ENCODE assay signal across 9 cellular contexts in the genomic region with DNA sequence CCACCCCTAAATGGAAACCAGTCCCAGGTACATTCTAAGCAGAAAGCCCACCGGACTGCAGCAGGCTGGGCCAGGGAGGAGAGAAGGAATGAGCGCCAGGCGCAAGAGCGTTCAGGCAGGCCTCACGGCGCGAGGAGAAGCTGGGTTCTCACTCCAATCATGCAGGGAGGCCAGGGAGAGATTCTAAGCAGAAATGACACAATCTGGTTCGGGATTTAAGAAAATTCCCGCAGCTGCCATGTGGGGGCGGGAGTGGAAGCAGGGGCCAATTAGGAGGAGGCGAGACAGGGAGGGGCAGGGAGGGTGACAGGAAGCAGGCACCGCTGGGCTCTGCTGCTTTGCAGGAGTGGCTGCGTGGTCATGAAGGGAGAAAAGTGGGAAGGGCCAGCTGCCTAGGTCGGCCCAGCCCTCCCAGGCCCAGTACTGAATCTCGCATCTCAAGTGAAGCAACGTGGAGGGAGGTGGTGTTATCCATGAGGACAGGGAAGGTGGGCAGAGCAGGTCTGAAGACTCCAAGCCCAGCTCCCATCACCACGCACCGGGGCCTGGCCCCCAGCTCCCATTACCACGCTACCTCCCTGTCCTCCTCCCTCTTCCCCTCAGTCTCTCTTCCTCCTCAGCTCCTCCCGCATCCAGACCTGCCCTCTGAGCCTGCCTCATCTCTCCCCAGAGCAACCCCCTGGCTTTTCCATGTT. TPM values are rescaled to one million over a fixed set of nuclear protein-coding genes. Genes with fewer than 3 reads are reported as not detected.
DNase-seq lines count a peak whose midpoint lies in the region; ATAC-seq, FAIRE-seq and TF ChIP-seq lines count a peak whose summit lies in the region.
"Had no signal": no experiment of that assay in that cellular context is flagged by ENCODE, and none has a peak within 500 bp of the region (broad histone marks: within the 10 kb centered on the region; RNA-seq: fewer than 3 reads in every experiment).

No MANE protein-coding gene starts in this region.

- TF ChIP-seq CTCF in A673 (conservative IDR thresholded peaks at IDR 0.05; ENCODE audit: low read depth, low read length), result peak; percentile 64

- H3K9me3 ChIP-seq in A673 (ENCODE audit: low read depth, low read length, poor library complexity, severe bottlenecking), result no peaks in the 10 kb centered on the region
- H3K9me3 ChIP-seq in adipocyte (ENCODE audit: control insufficient read depth, low read length), result no peaks in the 10 kb centered on the region
- no peaks in the 10 kb centered on the region for H3K9me3 ChIP-seq in iPS-20b (ENCODE audit: insufficient read depth, low read depth, low read length)

- H3K4me1 ChIP-seq in A673 (ENCODE audit: insufficient read depth, low read length, poor library complexity, severe bottlenecking) (peaks cover 17% of the 10 kb centered on the region), adipocyte (ENCODE audit: control insufficient read depth, insufficient read depth, low read length) (peaks cover 20% of the 10 kb centered on the region), iPS-20b (ENCODE audit: insufficient read depth, low read length) (peaks cover 8% of the 10 kb centered on the region; the same call in 1 of the 2 replicates)

- peaks cover 7% of the 10 kb centered on the region for H3K36me3 ChIP-seq in A673 (ENCODE audit: insufficient read depth, low read length, poor library complexity, severe bottlenecking)
- H3K36me3 ChIP-seq in adipocyte (ENCODE audit: control insufficient read depth, insufficient read depth, low read length, severe bottlenecking), result no peaks in the 10 kb centered on the region
- peaks cover 15% of the 10 kb centered on the region; the same call in 1 of the 2 replicates for H3K36me3 ChIP-seq in iPS-20b (ENCODE audit: insufficient read depth, low read depth, low read length)

- TF ChIP-seq POLR2A in GM12891 (IDR thresholded peaks at IDR 0.05; ENCODE audit: low read depth, low read length), result no peak

- H3K27me3 ChIP-seq in A673 (replicated peaks; ENCODE audit: insufficient read depth, low read depth, low read length, poor library complexity) (no peaks in the 10 kb centered on the region), adipocyte (replicated peaks; ENCODE audit: control insufficient read depth, insufficient read depth, low read length) (no peaks in the 10 kb centered on the region), iPS-20b (ENCODE audit: insufficient read depth, low read length) (no peaks in the 10 kb centered on the region)

- no TSS peak for BruUV-seq in A673 (replicated peaks; lab: Mats Ljungman, UMichigan)

- ATAC-seq in stimulated activated naive CD8-positive, alpha-beta T cell treated with anti-CD3 and anti-CD28 coated beads, Interleukin-15, Interleukin-2, amounts not matched to agents 100 U/mL and 50 U/mL, for 24 hours, result no peak

- H3K27ac ChIP-seq in A673 (ENCODE audit: low read depth, low read length, poor library complexity, severe bottlenecking) (peak overlapping the region; percentile 70), iPS-20b (ENCODE audit: low read length) (peak overlapping the region; percentile 25)

- FAIRE-seq in GM12891 (lab: Jason Lieb, UNC), result no peak

- H3K9ac ChIP-seq in adipocyte (ENCODE audit: low read length) (peak overlapping the region; percentile 54), iPS-20b (ENCODE audit: low read depth, low read length) (peak overlapping the region; percentile 40; the same call in 1 of the 2 replicates)

- POLR2A ChIA-PET in A673 (lab: Charles Lee; ENCODE audit: low non-redundant PET), result interaction anchor here (1.1 kb wide), 1 partner anchor 12 kb away, joined by 3 read pairs; no protein-coding TSS in a partner anchor
- POLR2A ChIA-PET in HEK293T (lab: Yijun Ruan, JAX), result interaction anchor here (1.8 kb wide), 1 partner anchor 12 kb away, joined by 6 read pairs; a partner anchor contains a TSS

- DNase-seq in A673 (ENCODE audit: low spot score) (peak; percentile 93), HEK293T (ENCODE audit: extremely low spot score) (peak; percentile 71), adipocyte (ENCODE audit: low read depth) (peak; percentile 21), NCI-H345 treated with DMSO at 0.1 percent for 48 hours (lab: John Stamatoyannopoulos, UW; ENCODE audit: unreplicated experiment) (no peak), OCI-M2 (lab: John Stamatoyannopoulos, UW; ENCODE audit: unreplicated experiment) (no peak), GM12891 (ENCODE audit: insufficient read length, low spot score) (no peak)
- DNase-seq in stimulated activated naive CD8-positive, alpha-beta T cell treated with anti-CD3 and anti-CD28 coated beads, Interleukin-15, Interleukin-2, amounts not matched to agents 100 U/mL and 50 U/mL, for 24 hours, result no peak
- DNase-seq: NCI-H526 treated with DMSO at 0.1 percent for 48 hours had no signal

- CTCF ChIA-PET in A673 (lab: Charles Lee), result no interaction called here
- CTCF ChIA-PET in HEK293T (lab: Yijun Ruan, JAX), result interaction anchor here (0.7 to 1.5 kb wide), 2 partner anchors 12 to 15 kb away, joined by 4 read pairs; a partner anchor contains a TSS

- H3K4me3 ChIP-seq in A673 (ENCODE audit: low read depth, low read length, poor library complexity, severe bottlenecking) (no peak overlapping the region), adipocyte (ENCODE audit: low read length) (no peak overlapping the region), iPS-20b (ENCODE audit: low read length) (peak overlapping the region; percentile 53; the same call in 1 of the 2 replicates)

- intact Hi-C loops in A673 (cut with micrococcal nuclease; ENCODE audit: unreplicated experiment), result no loop called here

TF ChIP-seq in HEK293T, 16 proteins besides CTCF, POLR2A, EP300 and RAD21:
- no peak for TF ChIP-seq HDGF (IDR thresholded peaks at IDR 0.05; ENCODE audit: borderline replicate concordance)
- no peak for TF ChIP-seq ZNF384 (IDR thresholded peaks at IDR 0.05)
- TF ChIP-seq, protein P1, sequence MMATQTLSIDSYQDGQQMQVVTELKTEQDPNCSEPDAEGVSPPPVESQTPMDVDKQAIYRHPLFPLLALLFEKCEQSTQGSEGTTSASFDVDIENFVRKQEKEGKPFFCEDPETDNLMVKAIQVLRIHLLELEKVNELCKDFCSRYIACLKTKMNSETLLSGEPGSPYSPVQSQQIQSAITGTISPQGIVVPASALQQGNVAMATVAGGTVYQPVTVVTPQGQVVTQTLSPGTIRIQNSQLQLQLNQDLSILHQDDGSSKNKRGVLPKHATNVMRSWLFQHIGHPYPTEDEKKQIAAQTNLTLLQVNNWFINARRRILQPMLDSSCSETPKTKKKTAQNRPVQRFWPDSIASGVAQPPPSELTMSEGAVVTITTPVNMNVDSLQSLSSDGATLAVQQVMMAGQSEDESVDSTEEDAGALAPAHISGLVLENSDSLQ (IDR thresholded peaks at IDR 0.05), result no peak
- no peak for TF ChIP-seq FOXM1 (IDR thresholded peaks at IDR 0.05; ENCODE audit: borderline replicate concordance)
- TF ChIP-seq BHLHE40 (IDR thresholded peaks at IDR 0.05; ENCODE audit: borderline replicate concordance), result no peak
- no peak for TF ChIP-seq SUZ12 (IDR thresholded peaks at IDR 0.05)
- TF ChIP-seq L3MBTL2 (conservative IDR thresholded peaks at IDR 0.05), result no peak
- no peak for TF ChIP-seq TARDBP (IDR thresholded peaks at IDR 0.05)

TF ChIP-seq in GM12891, 5 proteins besides CTCF, POLR2A, EP300 and RAD21:
- TF ChIP-seq POLR2AphosphoS5 (IDR thresholded peaks at IDR 0.05; ENCODE audit: low read depth, low read length), result no peak
- no peak for TF ChIP-seq POU2F2 (IDR thresholded peaks at IDR 0.05; ENCODE audit: low read depth, low read length)
- TF ChIP-seq SPI1 (IDR thresholded peaks at IDR 0.05; ENCODE audit: low read depth, low read length), result no peak
- no peak for TF ChIP-seq PAX5 (IDR thresholded peaks at IDR 0.05; ENCODE audit: insufficient read depth, low read length, severe bottlenecking)
- no peak for TF ChIP-seq TAF1 (IDR thresholded peaks at IDR 0.05; ENCODE audit: low read depth, low read length)

RNA-seq across cellular contexts. Expression of a gene that starts 11.8 kb away (rescaled TPM):
- 27.6 and 29.7 TPM in 2 replicates for total RNA-seq in A673 (2021)
- polyA plus RNA-seq in GM12891 (2012; ENCODE audit: low read depth, missing spikeins), result 4.0 TPM

Comparison
In these comparisons a context has a peak if more than half of its experiments do, and no peak if none do; other contexts are left out.
1. DNase-seq: peak in A673 (single experiment), HEK293T (single experiment) and adipocyte (single experiment); none in stimulated activated naive CD8-positive, alpha-beta T cell treated with anti-CD3 and anti-CD28 coated beads, Interleukin-15, Interleukin-2, amounts not matched to agents 100 U/mL and 50 U/mL, for 24 hours (single experiment), NCI-H345 treated with DMSO at 0.1 percent for 48 hours (single experiment), OCI-M2 (single experiment) and GM12891 (single experiment).